ENCODE assay signal across 23 cellular contexts in the genomic region with DNA sequence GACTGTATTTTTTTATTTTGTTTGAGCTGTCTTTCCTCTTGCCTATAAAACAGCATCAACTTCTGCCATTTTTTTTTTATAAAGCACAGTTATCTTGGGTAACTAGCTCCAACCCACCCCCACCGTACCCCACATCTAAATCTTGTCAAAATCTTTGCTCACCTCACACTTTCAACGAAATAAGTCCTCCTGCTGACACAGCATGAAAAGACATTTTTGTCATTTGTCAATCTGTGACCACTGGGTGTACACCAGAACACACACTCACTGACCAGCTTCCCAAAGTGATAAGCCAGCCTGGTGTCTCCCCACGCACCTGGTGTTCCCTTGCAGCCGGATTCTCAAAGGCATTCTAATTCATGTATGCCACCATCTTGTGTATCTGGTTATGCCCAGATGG. TPM values are rescaled to one million over a fixed set of nuclear protein-coding genes. Genes with fewer than 3 reads are reported as not detected.
"Had no signal": no experiment of that assay in that cellular context is flagged by ENCODE, and none has a peak within 500 bp of the region (broad histone marks: within the 10 kb centered on the region; RNA-seq: fewer than 3 reads in every experiment).

No MANE protein-coding gene starts in this region.

- H3K4me2 ChIP-seq: KMS-11, PC-9 had no signal

- DNase-seq: Kasumi-1; MM.1S; NCI-H1092 treated with DMSO at 0.1 percent for 48 hours; NCI-H1436; NCI-H1694 treated with DMSO at 0.1 percent for 48 hours; NCI-H1930; NCI-H2081; NCI-H2107; NCI-H2227 treated with DMSO at 0.1 percent for 48 hours; NCI-H524; NCI-H526 treated with DMSO at 0.1 percent for 48 hours; NCI-H748 treated with DMSO at 0.1 percent for 48 hours; NK-92 treated with Interleukin-12 subunit alpha and Interleukin-12 subunit beta, amount 100 ng/mL, for 24 hours; PC-9; Right ventricle myocardium superior; RPMI8226; SIG-M5 had no signal

- H3K4me3 ChIP-seq: PC-9, SJSA1, SK-N-MC had no signal

- H3K9me3 ChIP-seq: SJSA1 had no signal

- H2AFZ ChIP-seq: PC-9 had no signal

- H3K36me3 ChIP-seq: SJSA1 had no signal

- H3K9ac ChIP-seq: KMS-11 had no signal

- H3K27ac ChIP-seq: HL-60, KMS-11, PC-9, SJSA1, SK-N-MC had no signal

- FAIRE-seq: RCC 7860 had no signal

- H3K27me3 ChIP-seq: SJSA1 had no signal

RNA-seq across cellular contexts. Expression of gene TECTA, which starts 1.7 kb away (rescaled TPM):
- total RNA-seq: NCI-H460 had no signal
